In genomic region chr1:110916669-110917306, GRCh38 we compare ENCODE assay signal across 8 cellular contexts. TPM values are rescaled to one million over a fixed set of nuclear protein-coding genes. Genes with fewer than 3 reads are reported as not detected.
A peak's percentile ranks its signal among the peaks of the same experiment; 100 is the strongest.
DNase-seq lines count a peak whose midpoint lies in the region; ATAC-seq and TF ChIP-seq lines count a peak whose summit lies in the region.

No MANE protein-coding gene starts in this region.

- peaks cover 0 to 29% (median 2%) of the 10 kb centered on the region in 3 donors for H3K36me3 Mint-ChIP-seq in CD8-positive, alpha-beta memory T cell
- H3K36me3 Mint-ChIP-seq in type B pancreatic cell, result no peaks in the 10 kb centered on the region

- H3K27ac Mint-ChIP-seq in CD8-positive, alpha-beta memory T cell, result peak overlapping the region in 1 of 8 donors; percentile 45
- peak overlapping the region; percentile 94 for H3K27ac Mint-ChIP-seq in type B pancreatic cell

- no peak for DNase-seq in CD8-positive, alpha-beta memory T cell
- DNase-seq in NB4 (ENCODE audit: low read depth) (peak; percentile 76), T47D (ENCODE audit: low read depth in 1 of 2, low spot score in 1 of 2) (peak; percentile 5 to 61), type B pancreatic cell (ENCODE audit: extremely low spot score, unreplicated experiment) (no peak), activated gamma-delta T cell (lab: John Stamatoyannopoulos, UW) (no peak), stomach (no peak), NCI-H1048 (lab: John Stamatoyannopoulos, UW) (no peak)

- POLR2A ChIA-PET in CD8-positive, alpha-beta memory T cell (lab: Charles Lee), result no interaction called here

- H3K9me3 ChIP-seq in CD8-positive, alpha-beta memory T cell (ENCODE audit: low read length), result no peaks in the 10 kb centered on the region
- H3K9me3 ChIP-seq in stomach, result peaks cover 0 to 17% (median 5%) of the 10 kb centered on the region in 4 donors

- 11 to 25% (median 19%) methylated on average over 2 of the region's 2 CpGs for WGBS in stomach, 5 donors

- peaks cover 5% of the 10 kb centered on the region for H3K4me1 ChIP-seq in CD8-positive, alpha-beta memory T cell (ENCODE audit: insufficient read depth, low read length)
- no peaks in the 10 kb centered on the region for H3K4me1 ChIP-seq in stomach

- H3K27ac ChIP-seq in CD8-positive, alpha-beta memory T cell (ENCODE audit: low read depth, low read length), result peak overlapping the region; percentile 44
- no peak overlapping the region for H3K27ac ChIP-seq in stomach

- TF ChIP-seq CTCF in NB4 (IDR thresholded peaks at IDR 0.05; ENCODE audit: low read depth, low read length) (no peak), type B pancreatic cell (conservative IDR thresholded peaks at IDR 0.05) (no peak), stomach (IDR thresholded peaks at IDR 0.05) (no peak)

- TF ChIP-seq POLR2A in NB4 (IDR thresholded peaks at IDR 0.05; ENCODE audit: extremely low read depth, insufficient read length), result no peak
- TF ChIP-seq POLR2A in stomach (IDR thresholded peaks at IDR 0.05), result no peak

- H3K27me3 ChIP-seq in CD8-positive, alpha-beta memory T cell (ENCODE audit: insufficient read depth, low read length, poor library complexity, severe bottlenecking), result no peaks in the 10 kb centered on the region
- no peaks in the 10 kb centered on the region for H3K27me3 ChIP-seq in stomach

- H3K36me3 ChIP-seq in CD8-positive, alpha-beta memory T cell (ENCODE audit: insufficient read depth, low read length), result no peaks in the 10 kb centered on the region
- no peaks in the 10 kb centered on the region for H3K36me3 ChIP-seq in stomach

- ATAC-seq in GM21367 (IDR thresholded peaks at IDR 0.05; ENCODE audit: unreplicated experiment), result peak; percentile 49

- in situ Hi-C loops in T47D (cut with HindIII; ENCODE audit: low pct_unique_long_range_greater_than_20kb, low sequenced_read_pairs), result no loop called here

- CTCF ChIA-PET in CD8-positive, alpha-beta memory T cell (lab: Charles Lee), result no interaction called here

- TF ChIP-seq EP300 in stomach (IDR thresholded peaks at IDR 0.05), result no peak

- H3K27me3 Mint-ChIP-seq in CD8-positive, alpha-beta memory T cell, result peaks cover 3 to 5% of the 10 kb centered on the region in 2 donors
- peaks cover 3% of the 10 kb centered on the region for H3K27me3 Mint-ChIP-seq in type B pancreatic cell

- peak overlapping the region in 6 of 7 donors; percentile 2 to 49 (median 30) for H3K4me3 Mint-ChIP-seq in CD8-positive, alpha-beta memory T cell
- H3K4me3 Mint-ChIP-seq in type B pancreatic cell, result peak overlapping the region; percentile 45

- intact Hi-C loops in stomach (cut with DNase I; ENCODE audit: low total_unique reads), result no loop called here

- H3K9me3 Mint-ChIP-seq in CD8-positive, alpha-beta memory T cell, result peaks cover 4 to 26% (median 22%) of the 10 kb centered on the region in 5 donors
- H3K9me3 Mint-ChIP-seq in type B pancreatic cell, result no peaks in the 10 kb centered on the region

- H3K4me1 Mint-ChIP-seq in CD8-positive, alpha-beta memory T cell, result peaks cover 10 to 14% (median 13%) of the 10 kb centered on the region in 3 donors
- H3K4me1 Mint-ChIP-seq in type B pancreatic cell (ENCODE audit: unreplicated experiment), result no peaks in the 10 kb centered on the region

- no peak overlapping the region for H3K4me3 ChIP-seq in CD8-positive, alpha-beta memory T cell (ENCODE audit: low read length)
- H3K4me3 ChIP-seq in NB4 (ENCODE audit: low read depth, low read length) (peak overlapping the region; percentile 46), stomach (no peak overlapping the region)

RNA-seq across cellular contexts. Expression of gene CD53, which starts 43.8 kb away (rescaled TPM):
- 100 to 1,000 TPM; 190 to 194 TPM for total RNA-seq in CD8-positive, alpha-beta memory T cell
- polyA plus RNA-seq in CD8-positive, alpha-beta memory T cell, result 1,104 TPM
- total RNA-seq in type B pancreatic cell (ENCODE audit: low replicate concordance) (not detected in 2 replicates), stomach (10 to 100 TPM in 3 of 5 donors, 1 to 10 TPM in 1, not detected in 1; 3.1 to 70.6 (median 49.4) TPM)
- 10 to 100 TPM; 15.6 to 23.0 (median 21.0) TPM for polyA plus RNA-seq in stomach

RNA-seq across cellular contexts. Expression of gene LRIF1, which starts 46.9 kb away (rescaled TPM):
- 10 to 100 TPM; 14.1 to 15.6 TPM for total RNA-seq in CD8-positive, alpha-beta memory T cell
- 30.2 TPM for polyA plus RNA-seq in CD8-positive, alpha-beta memory T cell
- total RNA-seq in type B pancreatic cell (ENCODE audit: low replicate concordance) (10.1 and 15.7 TPM in 2 replicates), stomach (10 to 100 TPM in 1 of 5 donors, 1 to 10 TPM in 4; 2.0 to 22.8 (median 5.5) TPM)
- 1 to 10 TPM; 5.3 to 6.9 (median 5.9) TPM for polyA plus RNA-seq in stomach

Comparison
In these comparisons a context has a peak if more than half of its experiments do, and no peak if none do; other contexts are left out.
1. DNase-seq: peak in NB4 (single experiment) and T47D (2 of 2); none in CD8-positive, alpha-beta memory T cell (0 of 5), type B pancreatic cell (single experiment), activated gamma-delta T cell (single experiment), stomach (single experiment) and NCI-H1048 (single experiment).